1 cellular context compared by ENCODE assay signal in the genomic region with DNA sequence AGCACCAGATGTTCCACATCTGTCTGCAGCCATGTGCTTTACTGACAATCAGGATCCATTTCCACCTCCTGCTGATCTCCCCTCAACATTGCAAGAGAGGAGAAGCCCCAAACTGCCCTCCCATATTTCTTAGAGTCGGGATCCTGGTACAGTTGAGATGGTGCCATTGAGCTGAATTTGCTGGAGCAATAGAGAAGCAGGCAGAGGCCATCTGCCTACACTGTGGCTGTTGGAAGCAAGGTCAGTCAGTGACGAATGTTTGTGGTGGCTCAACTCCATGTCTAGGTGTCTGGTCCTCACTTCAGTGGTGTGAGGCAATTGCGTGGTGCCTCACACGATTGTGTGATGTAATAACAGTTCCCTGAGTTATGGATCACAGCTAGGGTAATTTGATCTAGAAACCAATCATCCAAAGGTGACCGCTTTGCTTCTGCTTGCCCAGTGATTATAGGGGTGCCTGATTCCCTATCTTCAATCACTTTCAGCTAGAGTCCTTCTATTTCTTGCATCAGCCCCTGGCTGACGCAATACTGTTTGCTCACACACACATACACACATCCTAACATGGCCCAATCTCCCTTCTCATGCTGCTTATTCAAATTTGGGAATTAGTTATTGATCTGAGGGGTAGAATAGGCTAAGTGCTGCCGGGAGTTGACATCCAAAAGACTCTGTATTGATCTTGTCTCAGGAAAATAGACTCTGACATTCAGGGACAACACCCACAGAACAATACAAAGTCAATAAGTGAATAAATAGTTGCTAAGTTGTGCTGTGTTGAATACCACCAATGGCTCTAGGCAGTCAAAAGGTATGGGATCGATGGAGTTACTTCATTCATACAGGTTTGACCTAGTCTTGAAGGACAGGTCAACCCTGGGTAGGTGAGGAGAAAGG.
TF ChIP-seq lines count a peak whose summit lies in the region.

No MANE protein-coding gene starts in this region.

TF ChIP-seq in K562, 482 proteins besides CTCF, POLR2A, EP300 and RAD21 (continued from another document and continues in another):
- TF ChIP-seq, protein P1, sequence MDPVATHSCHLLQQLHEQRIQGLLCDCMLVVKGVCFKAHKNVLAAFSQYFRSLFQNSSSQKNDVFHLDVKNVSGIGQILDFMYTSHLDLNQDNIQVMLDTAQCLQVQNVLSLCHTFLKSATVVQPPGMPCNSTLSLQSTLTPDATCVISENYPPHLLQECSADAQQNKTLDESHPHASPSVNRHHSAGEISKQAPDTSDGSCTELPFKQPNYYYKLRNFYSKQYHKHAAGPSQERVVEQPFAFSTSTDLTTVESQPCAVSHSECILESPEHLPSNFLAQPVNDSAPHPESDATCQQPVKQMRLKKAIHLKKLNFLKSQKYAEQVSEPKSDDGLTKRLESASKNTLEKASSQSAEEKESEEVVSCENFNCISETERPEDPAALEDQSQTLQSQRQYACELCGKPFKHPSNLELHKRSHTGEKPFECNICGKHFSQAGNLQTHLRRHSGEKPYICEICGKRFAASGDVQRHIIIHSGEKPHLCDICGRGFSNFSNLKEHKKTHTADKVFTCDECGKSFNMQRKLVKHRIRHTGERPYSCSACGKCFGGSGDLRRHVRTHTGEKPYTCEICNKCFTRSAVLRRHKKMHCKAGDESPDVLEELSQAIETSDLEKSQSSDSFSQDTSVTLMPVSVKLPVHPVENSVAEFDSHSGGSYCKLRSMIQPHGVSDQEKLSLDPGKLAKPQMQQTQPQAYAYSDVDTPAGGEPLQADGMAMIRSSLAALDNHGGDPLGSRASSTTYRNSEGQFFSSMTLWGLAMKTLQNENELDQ (CRISPR knock-in tag; IDR thresholded peaks at IDR 0.05; ENCODE audit: borderline replicate concordance), result no peak
- TF ChIP-seq ZBTB8A (IDR thresholded peaks at IDR 0.05; ENCODE audit: partially characterized antibody) (no peak), ZNF282 (CRISPR knock-in tag; IDR thresholded peaks at IDR 0.05) (no peak), MBD2 (IDR thresholded peaks at IDR 0.05; ENCODE audit: borderline replicate concordance, low read depth) (no peak), TCF7 (IDR thresholded peaks at IDR 0.05; ENCODE audit: borderline replicate concordance) (no peak), ATF1 (CRISPR knock-in tag; IDR thresholded peaks at IDR 0.05) (no peak), ATF1 (tag; IDR thresholded peaks at IDR 0.05) (peak; percentile 56), NR4A1 (CRISPR knock-in tag; IDR thresholded peaks at IDR 0.05) (no peak), NR4A1 (tag; IDR thresholded peaks at IDR 0.05) (peak; percentile 58), CUX1 (CRISPR knock-in tag; IDR thresholded peaks at IDR 0.05) (no peak), POLR3G (IDR thresholded peaks at IDR 0.05; ENCODE audit: extremely low read depth, insufficient read length, insufficient replicate concordance) (no peak), CHAMP1 (IDR thresholded peaks at IDR 0.05) (no peak), ZNF239 (CRISPR knock-in tag; IDR thresholded peaks at IDR 0.05) (peak; percentile 12), IFI16 (CRISPR knock-in tag; IDR thresholded peaks at IDR 0.05) (no peak), ELK1 (CRISPR knock-in tag; IDR thresholded peaks at IDR 0.05) (no peak), PHB (CRISPR knock-in tag; IDR thresholded peaks at IDR 0.05) (no peak), FOXA1 (IDR thresholded peaks at IDR 0.05; ENCODE audit: borderline replicate concordance) (no peak), RBM34 (IDR thresholded peaks at IDR 0.05; ENCODE audit: borderline replicate concordance, insufficient read depth, low read length) (no peak), GATAD2A (IDR thresholded peaks at IDR 0.05) (no peak), ZNF398 (CRISPR knock-in tag; IDR thresholded peaks at IDR 0.05) (no peak), KLF6 (CRISPR knock-in tag; IDR thresholded peaks at IDR 0.05; ENCODE audit: borderline replicate concordance) (peak; percentile 85; the same call in 1 of the 2 replicates), ZBTB7A (IDR thresholded peaks at IDR 0.05; ENCODE audit: borderline replicate concordance, control insufficient read depth, low read depth, low read length) (no peak), CREBBP (IDR thresholded peaks at IDR 0.05; ENCODE audit: low read depth, low read length) (no peak), HNRNPK (IDR thresholded peaks at IDR 0.05; ENCODE audit: low read depth, low read length, poor library complexity, severe bottlenecking) (no peak), RBM17 (IDR thresholded peaks at IDR 0.05; ENCODE audit: borderline replicate concordance, low read depth, low read length) (no peak), NR2F6 (CRISPR knock-in tag; IDR thresholded peaks at IDR 0.05) (no peak), FOSL1 (tag; conservative IDR thresholded peaks at IDR 0.05) (peak; percentile 60), MCM5 (IDR thresholded peaks at IDR 0.05; ENCODE audit: low read depth) (no peak), RBFOX2 (IDR thresholded peaks at IDR 0.05; ENCODE audit: low read depth, low read length) (no peak), ZSCAN32 (CRISPR knock-in tag; IDR thresholded peaks at IDR 0.05) (peak; percentile 95), ARHGAP35 (IDR thresholded peaks at IDR 0.05; ENCODE audit: partially characterized antibody) (no peak), RNF2 (IDR thresholded peaks at IDR 0.05) (no peak), CC2D1A (IDR thresholded peaks at IDR 0.05) (no peak)
- TF ChIP-seq, protein P2, sequence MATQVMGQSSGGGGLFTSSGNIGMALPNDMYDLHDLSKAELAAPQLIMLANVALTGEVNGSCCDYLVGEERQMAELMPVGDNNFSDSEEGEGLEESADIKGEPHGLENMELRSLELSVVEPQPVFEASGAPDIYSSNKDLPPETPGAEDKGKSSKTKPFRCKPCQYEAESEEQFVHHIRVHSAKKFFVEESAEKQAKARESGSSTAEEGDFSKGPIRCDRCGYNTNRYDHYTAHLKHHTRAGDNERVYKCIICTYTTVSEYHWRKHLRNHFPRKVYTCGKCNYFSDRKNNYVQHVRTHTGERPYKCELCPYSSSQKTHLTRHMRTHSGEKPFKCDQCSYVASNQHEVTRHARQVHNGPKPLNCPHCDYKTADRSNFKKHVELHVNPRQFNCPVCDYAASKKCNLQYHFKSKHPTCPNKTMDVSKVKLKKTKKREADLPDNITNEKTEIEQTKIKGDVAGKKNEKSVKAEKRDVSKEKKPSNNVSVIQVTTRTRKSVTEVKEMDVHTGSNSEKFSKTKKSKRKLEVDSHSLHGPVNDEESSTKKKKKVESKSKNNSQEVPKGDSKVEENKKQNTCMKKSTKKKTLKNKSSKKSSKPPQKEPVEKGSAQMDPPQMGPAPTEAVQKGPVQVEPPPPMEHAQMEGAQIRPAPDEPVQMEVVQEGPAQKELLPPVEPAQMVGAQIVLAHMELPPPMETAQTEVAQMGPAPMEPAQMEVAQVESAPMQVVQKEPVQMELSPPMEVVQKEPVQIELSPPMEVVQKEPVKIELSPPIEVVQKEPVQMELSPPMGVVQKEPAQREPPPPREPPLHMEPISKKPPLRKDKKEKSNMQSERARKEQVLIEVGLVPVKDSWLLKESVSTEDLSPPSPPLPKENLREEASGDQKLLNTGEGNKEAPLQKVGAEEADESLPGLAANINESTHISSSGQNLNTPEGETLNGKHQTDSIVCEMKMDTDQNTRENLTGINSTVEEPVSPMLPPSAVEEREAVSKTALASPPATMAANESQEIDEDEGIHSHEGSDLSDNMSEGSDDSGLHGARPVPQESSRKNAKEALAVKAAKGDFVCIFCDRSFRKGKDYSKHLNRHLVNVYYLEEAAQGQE (CRISPR knock-in tag; IDR thresholded peaks at IDR 0.05; ENCODE audit: low read depth), result no peak
- TF ChIP-seq, protein P3, sequence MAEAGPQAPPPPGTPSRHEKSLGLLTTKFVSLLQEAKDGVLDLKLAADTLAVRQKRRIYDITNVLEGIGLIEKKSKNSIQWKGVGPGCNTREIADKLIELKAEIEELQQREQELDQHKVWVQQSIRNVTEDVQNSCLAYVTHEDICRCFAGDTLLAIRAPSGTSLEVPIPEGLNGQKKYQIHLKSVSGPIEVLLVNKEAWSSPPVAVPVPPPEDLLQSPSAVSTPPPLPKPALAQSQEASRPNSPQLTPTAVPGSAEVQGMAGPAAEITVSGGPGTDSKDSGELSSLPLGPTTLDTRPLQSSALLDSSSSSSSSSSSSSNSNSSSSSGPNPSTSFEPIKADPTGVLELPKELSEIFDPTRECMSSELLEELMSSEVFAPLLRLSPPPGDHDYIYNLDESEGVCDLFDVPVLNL (CRISPR knock-in tag; IDR thresholded peaks at IDR 0.05; ENCODE audit: low read depth), result no peak
- TF ChIP-seq, protein P4, sequence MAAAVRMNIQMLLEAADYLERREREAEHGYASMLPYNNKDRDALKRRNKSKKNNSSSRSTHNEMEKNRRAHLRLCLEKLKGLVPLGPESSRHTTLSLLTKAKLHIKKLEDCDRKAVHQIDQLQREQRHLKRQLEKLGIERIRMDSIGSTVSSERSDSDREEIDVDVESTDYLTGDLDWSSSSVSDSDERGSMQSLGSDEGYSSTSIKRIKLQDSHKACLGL (CRISPR knock-in tag; IDR thresholded peaks at IDR 0.05; ENCODE audit: borderline replicate concordance, poor library complexity, severe bottlenecking), result no peak
